16 cellular contexts compared by ENCODE assay signal in the genomic region with DNA sequence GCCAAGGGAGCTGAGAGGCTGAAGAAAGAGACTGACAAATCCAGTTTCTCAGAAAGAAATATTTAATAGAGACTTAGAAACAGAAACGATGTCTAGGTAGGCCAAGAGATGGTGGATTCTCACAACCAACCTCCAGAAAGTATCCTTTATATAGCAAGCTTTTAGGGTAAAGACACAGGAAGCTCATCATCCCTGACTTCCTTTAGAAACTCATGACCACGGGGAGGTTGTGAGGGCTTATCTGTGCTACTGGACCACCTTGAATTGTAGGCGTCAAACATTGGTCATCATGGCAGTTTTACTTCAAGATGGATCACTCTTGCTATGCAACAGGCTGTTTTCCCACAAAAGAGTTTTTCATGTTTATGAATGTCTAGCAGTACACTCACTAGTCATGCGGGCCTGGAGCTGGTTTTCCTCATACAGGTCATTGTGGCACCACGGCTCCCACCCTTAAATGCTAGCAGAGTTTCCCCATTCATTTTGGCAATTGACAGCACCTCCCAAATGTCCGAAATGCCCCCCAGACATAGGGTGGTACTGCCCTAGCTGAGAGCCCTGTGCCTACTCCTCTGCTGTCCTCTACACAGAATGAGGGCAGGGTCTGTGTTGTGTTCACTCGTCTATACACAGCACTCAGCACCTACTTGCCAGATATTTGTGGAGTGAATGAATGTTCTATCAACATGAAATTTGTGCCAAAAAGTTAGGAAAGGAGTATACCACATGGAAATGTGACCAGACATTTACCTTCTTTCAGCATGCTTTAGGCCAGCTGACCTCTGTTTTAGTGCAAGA. TPM values are rescaled to one million over a fixed set of nuclear protein-coding genes. Genes with fewer than 3 reads are reported as not detected.
DNase-seq lines count a peak whose midpoint lies in the region; ATAC-seq, FAIRE-seq and TF ChIP-seq lines count a peak whose summit lies in the region.
"Had no signal": no experiment of that assay in that cellular context is flagged by ENCODE, and none has a peak within 500 bp of the region (broad histone marks: within the 10 kb centered on the region; RNA-seq: fewer than 3 reads in every experiment).

No MANE protein-coding gene starts in this region.

- no peak overlapping the region for H3K27ac Mint-ChIP-seq in activated CD4-positive, alpha-beta T cell treated with anti-CD3 and anti-CD28 coated beads for 36 hours
- H3K27ac Mint-ChIP-seq in endodermal cell, result no peak overlapping the region
- H3K27ac Mint-ChIP-seq: CD4-positive, alpha-beta memory T cell had no signal

- peak overlapping the region; percentile 100 for H3K27ac ChIP-seq in OCI-LY7 (ENCODE audit: low read depth, low read length, poor library complexity, severe bottlenecking)
- peak overlapping the region; percentile 12 to 72 for H3K27ac ChIP-seq in small intestine (ENCODE audit: low read depth in 1 of 2, low read length in 1 of 2)
- H3K27ac ChIP-seq in endodermal cell (ENCODE audit: low read depth, low read length), result no peak overlapping the region
- H3K27ac ChIP-seq: foreskin keratinocyte, RWPE1 had no signal

- peaks cover 77% of the 10 kb centered on the region for H3K79me2 ChIP-seq in OCI-LY7 (ENCODE audit: insufficient read depth, low read depth, low read length)

- no peaks in the 10 kb centered on the region for H4K20me1 ChIP-seq in OCI-LY7 (ENCODE audit: insufficient read depth, low read length)

- no peak for FAIRE-seq in small intestine (lab: Jason Lieb, UNC)

- H3K4me3 Mint-ChIP-seq in activated CD4-positive, alpha-beta T cell treated with anti-CD3 and anti-CD28 coated beads for 36 hours, result no peak overlapping the region
- no peak overlapping the region for H3K4me3 Mint-ChIP-seq in endodermal cell
- H3K4me3 Mint-ChIP-seq: CD4-positive, alpha-beta memory T cell; central memory CD8-positive, alpha-beta T cell had no signal

- H3K36me3 Mint-ChIP-seq in activated CD4-positive, alpha-beta T cell treated with anti-CD3 and anti-CD28 coated beads for 36 hours (ENCODE audit: low read depth), result peaks cover 4% of the 10 kb centered on the region
- peaks cover 2% of the 10 kb centered on the region for H3K36me3 Mint-ChIP-seq in endodermal cell (ENCODE audit: low read depth)

- H3K9me3 ChIP-seq in OCI-LY7 (ENCODE audit: low read length), result no peaks in the 10 kb centered on the region
- H3K9me3 ChIP-seq in small intestine (ENCODE audit: control insufficient read depth, low read depth), result no peaks in the 10 kb centered on the region
- no peaks in the 10 kb centered on the region for H3K9me3 ChIP-seq in endodermal cell (ENCODE audit: control insufficient read depth, low read length)
- H3K9me3 ChIP-seq: lower lobe of right lung, right lobe of liver had no signal

- H2AFZ ChIP-seq in OCI-LY7 (ENCODE audit: low read length), result peak overlapping the region; percentile 33; the same call in 1 of the 2 replicates

- no TSS peak for BruUV-seq in OCI-LY7 (replicated peaks; lab: Mats Ljungman, UMichigan)

- WGBS in small intestine, 3 donors, result 78 to 92% (median 91%) methylated on average over 7 of the region's 7 CpGs
- WGBS in endodermal cell (ENCODE audit: insufficient coverage in 1 of 2, insufficient read length in 1 of 2), 2 experiments, result 91 to 98% methylated on average over 5 to 7 of the region's 7 CpGs

- H3K9ac ChIP-seq in endodermal cell (ENCODE audit: extremely low read depth, low read length, poor library complexity, severe bottlenecking), result no peak overlapping the region

- no peaks in the 10 kb centered on the region for H3K9me3 Mint-ChIP-seq in activated CD4-positive, alpha-beta T cell treated with anti-CD3 and anti-CD28 coated beads for 36 hours (ENCODE audit: low read depth)
- H3K9me3 Mint-ChIP-seq in endodermal cell, result no peaks in the 10 kb centered on the region
- H3K9me3 Mint-ChIP-seq: CD4-positive, alpha-beta memory T cell; central memory CD8-positive, alpha-beta T cell had no signal

- intact Hi-C loops in OCI-LY7 (cut with micrococcal nuclease; ENCODE audit: unreplicated experiment) (loop anchor here (5.0 kb wide), 1 partner anchor 1129 kb away; no protein-coding TSS in a partner anchor), left ventricle myocardium superior (cut with micrococcal nuclease) (no loop called here)
- intact Hi-C loops in activated CD4-positive, alpha-beta T cell treated with anti-CD3 and anti-CD28 coated beads for 36 hours (cut with DNase I, micrococcal nuclease), result no loop called here

- no peaks in the 10 kb centered on the region for H3K9me2 ChIP-seq in OCI-LY7 (ENCODE audit: insufficient read depth, low read length)

- peaks cover 43% of the 10 kb centered on the region for H3K36me3 ChIP-seq in OCI-LY7 (ENCODE audit: insufficient read depth, low read length)
- no peaks in the 10 kb centered on the region for H3K36me3 ChIP-seq in small intestine (ENCODE audit: control insufficient read depth in 2 of 2, insufficient read depth in 2 of 2, low read length in 2 of 2)
- H3K36me3 ChIP-seq in endodermal cell (ENCODE audit: control insufficient read depth, insufficient read depth, low read length), result no peaks in the 10 kb centered on the region
- H3K36me3 ChIP-seq: right lobe of liver had no signal

- POLR2A ChIA-PET in OCI-LY7 (lab: Charles Lee), result interaction anchor here (0.6 to 11.3 kb wide), 16 partner anchors 8 to 374 kb away, joined by 3 to 123 read pairs (median 6); no protein-coding TSS in a partner anchor
- POLR2A ChIA-PET in activated CD4-positive, alpha-beta T cell treated with anti-CD3 and anti-CD28 coated beads for 36 hours (lab: Charles Lee), result no interaction called here

- H3K4me1 Mint-ChIP-seq in activated CD4-positive, alpha-beta T cell treated with anti-CD3 and anti-CD28 coated beads for 36 hours, result no peaks in the 10 kb centered on the region
- peaks cover 11% of the 10 kb centered on the region for H3K4me1 Mint-ChIP-seq in endodermal cell

- H3K27me3 Mint-ChIP-seq in activated CD4-positive, alpha-beta T cell treated with anti-CD3 and anti-CD28 coated beads for 36 hours, result no peaks in the 10 kb centered on the region
- no peaks in the 10 kb centered on the region for H3K27me3 Mint-ChIP-seq in endodermal cell (ENCODE audit: insufficient read depth)
- H3K27me3 Mint-ChIP-seq: CD4-positive, alpha-beta memory T cell; central memory CD8-positive, alpha-beta T cell had no signal

- no peaks in the 10 kb centered on the region for H3K27me3 ChIP-seq in small intestine (ENCODE audit: control insufficient read depth in 2 of 2, insufficient read depth in 2 of 2, low read length in 2 of 2)
- H3K27me3 ChIP-seq in endodermal cell (ENCODE audit: control insufficient read depth, insufficient read depth, low read length, poor library complexity, severe bottlenecking), result no peaks in the 10 kb centered on the region
- H3K27me3 ChIP-seq: foreskin keratinocyte, right lobe of liver had no signal

- peak overlapping the region; percentile 88 for H3K4me2 ChIP-seq in OCI-LY7 (ENCODE audit: low read length)

- H3K4me3 ChIP-seq in OCI-LY7 (ENCODE audit: low read depth, low read length, poor library complexity, severe bottlenecking), result peak overlapping the region; percentile 57
- no peak overlapping the region for H3K4me3 ChIP-seq in small intestine (ENCODE audit: low read depth in 1 of 2, low read length in 2 of 2)
- no peak overlapping the region for H3K4me3 ChIP-seq in endodermal cell (ENCODE audit: low read length)
- H3K4me3 ChIP-seq: lower lobe of right lung, right lobe of liver had no signal

- DNase-seq in OCI-LY7 (ENCODE audit: low spot score) (peak; percentile 55), left ventricle myocardium superior (no peak), small intestine (no peak), endodermal cell (no peak)
- DNase-seq in activated CD4-positive, alpha-beta T cell treated with anti-CD3 and anti-CD28 coated beads for 36 hours, result no peak
- DNase-seq: activated T-cell treated with anti-CD3 and anti-CD28 coated beads, Interleukin-2, amount 50 U/mL, for 48 hours; CD4-positive, alpha-beta memory T cell; foreskin keratinocyte; lower lobe of right lung; NCI-H2171 treated with DMSO at 0.1 percent for 48 hours; right lobe of liver had no signal

- H3K4me1 ChIP-seq in OCI-LY7 (ENCODE audit: insufficient read depth, low read length, poor library complexity, severe bottlenecking), result peaks cover 99% of the 10 kb centered on the region
- H3K4me1 ChIP-seq in small intestine (ENCODE audit: control insufficient read depth in 2 of 2, insufficient read depth in 1 of 2, low read depth in 1 of 2, low read length in 1 of 2), result peaks cover 0 to 5% of the 10 kb centered on the region in 2 donors
- no peaks in the 10 kb centered on the region for H3K4me1 ChIP-seq in endodermal cell (ENCODE audit: control insufficient read depth, insufficient read depth, low read length)
- H3K4me1 ChIP-seq: foreskin keratinocyte, right lobe of liver had no signal

- peak; percentile 12 for ATAC-seq in GM18909 (IDR thresholded peaks at IDR 0.05; ENCODE audit: poor library complexity, unreplicated experiment)
- peak; percentile 61 for ATAC-seq in left ventricle myocardium superior
- ATAC-seq in HG03378 (IDR thresholded peaks at IDR 0.05; ENCODE audit: unreplicated experiment), result no peak
- no peak for ATAC-seq in HG03159 (IDR thresholded peaks at IDR 0.05; ENCODE audit: unreplicated experiment)
- ATAC-seq in activated CD4-positive, alpha-beta T cell treated with anti-CD3 and anti-CD28 coated beads for 36 hours, result no peak
- ATAC-seq: foreskin keratinocyte had no signal

- CTCF ChIA-PET in OCI-LY7 (lab: Charles Lee; ENCODE audit: unreplicated experiment), result interaction anchor here (1.1 to 1.7 kb wide), 2 partner anchors 14 to 20 kb away, joined by 3 to 6 read pairs; no protein-coding TSS in a partner anchor
- CTCF ChIA-PET in activated CD4-positive, alpha-beta T cell treated with anti-CD3 and anti-CD28 coated beads for 36 hours (lab: Charles Lee), result interaction anchor here (1.2 to 1.3 kb wide), 2 partner anchors 11 to 14 kb away, joined by 5 to 6 read pairs; no protein-coding TSS in a partner anchor

- TF ChIP-seq CTCF in OCI-LY7 (conservative IDR thresholded peaks at IDR 0.05; ENCODE audit: low read length), result no peak
- TF ChIP-seq CTCF in endodermal cell (conservative IDR thresholded peaks at IDR 0.05), result no peak

RNA-seq across cellular contexts. Expression of a gene that starts 26.0 kb away (rescaled TPM):
- total RNA-seq in OCI-LY7 (2014; rRNA removed; shearing (Covaris generic)), result 18.9 and 21.1 TPM in 2 replicates
- 55.3 and 55.6 TPM in 2 replicates for total RNA-seq in OCI-LY7 (2022)
- total RNA-seq in left ventricle myocardium superior, result 6.1 TPM
- polyA plus RNA-seq in small intestine, result 1 to 10 TPM in 1 of 3 donors, under 1 TPM in 1, not detected in 1; 0.54 to 4.1 TPM
- total RNA-seq in activated CD4-positive, alpha-beta T cell treated with anti-CD3 and anti-CD28 coated beads for 36 hours, result 1 to 10 TPM; 7.0 to 7.9 TPM
- 1 to 10 TPM; 5.9 to 6.7 TPM for total RNA-seq in endodermal cell
- polyA plus RNA-seq in endodermal cell (2013, experiment 1 of 2), result 7.2 TPM
- 6.0 TPM for polyA plus RNA-seq in endodermal cell (2013, experiment 2 of 2)

RNA-seq across cellular contexts. Expression of a gene that starts 26.1 kb away (rescaled TPM):
- total RNA-seq in OCI-LY7 (2014; rRNA removed; shearing (Covaris generic)), result 62.0 and 65.7 TPM in 2 replicates
- total RNA-seq in OCI-LY7 (2022) (171 and 198 TPM in 2 replicates), left ventricle myocardium superior (462 TPM), endodermal cell (10 to 100 TPM; 38.5 to 41.0 TPM)
- 10 to 100 TPM in 2 of 3 donors, 1 to 10 TPM in 1; 1.6 to 23.7 (median 11.6) TPM for polyA plus RNA-seq in small intestine
- 10 to 100 TPM in 1 of 2 experiments, 1 to 10 TPM in 1; 9.7 to 17.0 TPM for total RNA-seq in activated CD4-positive, alpha-beta T cell treated with anti-CD3 and anti-CD28 coated beads for 36 hours
- polyA plus RNA-seq in endodermal cell (2013, experiment 1 of 2), result 47.4 TPM
- polyA plus RNA-seq in endodermal cell (2013, experiment 2 of 2), result 46.2 TPM

RNA-seq across cellular contexts. Expression of a gene that starts 48.4 kb away (rescaled TPM):
- 18.5 and 26.0 TPM in 2 replicates for total RNA-seq in OCI-LY7 (2014; rRNA removed; shearing (Covaris generic))
- total RNA-seq in OCI-LY7 (2022) (47.0 and 48.8 TPM in 2 replicates), left ventricle myocardium superior (10.9 TPM), endodermal cell (10 to 100 TPM; 28.5 to 43.7 TPM)
- polyA plus RNA-seq in small intestine, result 10 to 100 TPM in 2 of 3 donors, 1 to 10 TPM in 1; 9.2 to 26.6 (median 12.7) TPM
- total RNA-seq in activated CD4-positive, alpha-beta T cell treated with anti-CD3 and anti-CD28 coated beads for 36 hours, result 10 to 100 TPM; 25.7 to 33.3 TPM
- polyA plus RNA-seq in endodermal cell (2013, experiment 1 of 2), result 52.8 TPM
- polyA plus RNA-seq in endodermal cell (2013, experiment 2 of 2), result 45.3 TPM

RNA-seq across cellular contexts. Expression of a gene that starts 48.6 kb away (rescaled TPM):
- total RNA-seq in OCI-LY7 (2014; rRNA removed; shearing (Covaris generic)), result 2.9 and 5.0 TPM in 2 replicates
- total RNA-seq in OCI-LY7 (2022) (10.5 and 12.7 TPM in 2 replicates), left ventricle myocardium superior (19.0 TPM), endodermal cell (10 to 100 TPM; 14.7 to 15.5 TPM)
- polyA plus RNA-seq in small intestine, result 10 to 100 TPM in 2 of 3 donors, 1 to 10 TPM in 1; 7.5 to 24.4 (median 14.9) TPM
- total RNA-seq in activated CD4-positive, alpha-beta T cell treated with anti-CD3 and anti-CD28 coated beads for 36 hours, result 1 to 10 TPM; 7.4 to 9.0 TPM
- 16.7 TPM for polyA plus RNA-seq in endodermal cell (2013, experiment 1 of 2)
- 17.7 TPM for polyA plus RNA-seq in endodermal cell (2013, experiment 2 of 2)

Comparison
In these comparisons a context has a peak if more than half of its experiments do, and no peak if none do; other contexts are left out.
1. ATAC-seq: peak in GM18909 (single experiment) and left ventricle myocardium superior (single experiment); none in HG03378 (single experiment), HG03159 (single experiment) and activated CD4-positive, alpha-beta T cell treated with anti-CD3 and anti-CD28 coated beads for 36 hours (single experiment).